In genomic region chr6:67766061-67766460, GRCh38 we compare ENCODE assay signal across 16 cellular contexts.
"Had no signal": no experiment of that assay in that cellular context is flagged by ENCODE, and none has a peak within 500 bp of the region (broad histone marks: within the 10 kb centered on the region; RNA-seq: fewer than 3 reads in every experiment).

No MANE protein-coding gene starts in this region.

- ATAC-seq: left lobe of liver; stimulated activated naive CD8-positive, alpha-beta T cell treated with anti-CD3 and anti-CD28 coated beads, Interleukin-15, Interleukin-2, amounts not matched to agents 100 U/mL and 50 U/mL, for 24 hours had no signal

- H3K4me3 Mint-ChIP-seq: activated CD4-positive, alpha-beta memory T cell treated with anti-CD3 and anti-CD28 coated beads, Interleukin-2, amount 10 ng/mL, durations not matched to agents 7 days and 5 days; dendritic cell treated with granulocyte-macrophage colony-stimulating factor and Interleukin-4, amounts not matched to agents 40 ng/mL and 50 ng/mL, for 4 days; nephron progenitor cell had no signal

- DNase-seq: activated CD4-positive, alpha-beta memory T cell treated with anti-CD3 and anti-CD28 coated beads, Interleukin-2, amount 10 ng/mL, durations not matched to agents 7 days and 5 days; activated CD4-positive, alpha-beta T cell treated with anti-CD3 and anti-CD28 coated beads for 1 hour; activated CD8-positive, alpha-beta memory T cell treated with anti-CD3 and anti-CD28 coated beads, Interleukin-2, amount 50 U/mL, for 4 hours; activated naive CD4-positive, alpha-beta T cell; aorta; erythroblast; glutamatergic neuron; mesenchymal stem cell; nephron progenitor cell; sigmoid colon; stimulated activated CD4-positive, alpha-beta T cell treated with anti-CD3 and anti-CD28 coated beads, Interleukin-4, amount 100 ng/mL, for 1 hour; stimulated activated CD8-positive, alpha-beta memory T cell treated with anti-CD3 and anti-CD28 coated beads, Interleukin-4, amount 100 ng/mL, for 48 hours; stimulated activated naive CD8-positive, alpha-beta T cell treated with anti-CD3 and anti-CD28 coated beads, Interleukin-15, Interleukin-2, amounts not matched to agents 100 U/mL and 50 U/mL, for 24 hours; T-helper 9 cell had no signal

- H3K27me3 Mint-ChIP-seq: activated CD4-positive, alpha-beta memory T cell treated with anti-CD3 and anti-CD28 coated beads, Interleukin-2, amount 10 ng/mL, durations not matched to agents 7 days and 5 days; dendritic cell treated with granulocyte-macrophage colony-stimulating factor and Interleukin-4, amounts not matched to agents 40 ng/mL and 50 ng/mL, for 4 days had no signal

- H3K9me3 Mint-ChIP-seq: nephron progenitor cell had no signal

- H3K27ac Mint-ChIP-seq: activated CD4-positive, alpha-beta memory T cell treated with anti-CD3 and anti-CD28 coated beads, Interleukin-2, amount 10 ng/mL, durations not matched to agents 7 days and 5 days; dendritic cell treated with granulocyte-macrophage colony-stimulating factor and Interleukin-4, amounts not matched to agents 40 ng/mL and 50 ng/mL, for 4 days; nephron progenitor cell had no signal

- H3K4me1 Mint-ChIP-seq: activated CD4-positive, alpha-beta memory T cell treated with anti-CD3 and anti-CD28 coated beads, Interleukin-2, amount 10 ng/mL, durations not matched to agents 7 days and 5 days; nephron progenitor cell had no signal
